8 cellular contexts compared by ENCODE assay signal in the genomic region with DNA sequence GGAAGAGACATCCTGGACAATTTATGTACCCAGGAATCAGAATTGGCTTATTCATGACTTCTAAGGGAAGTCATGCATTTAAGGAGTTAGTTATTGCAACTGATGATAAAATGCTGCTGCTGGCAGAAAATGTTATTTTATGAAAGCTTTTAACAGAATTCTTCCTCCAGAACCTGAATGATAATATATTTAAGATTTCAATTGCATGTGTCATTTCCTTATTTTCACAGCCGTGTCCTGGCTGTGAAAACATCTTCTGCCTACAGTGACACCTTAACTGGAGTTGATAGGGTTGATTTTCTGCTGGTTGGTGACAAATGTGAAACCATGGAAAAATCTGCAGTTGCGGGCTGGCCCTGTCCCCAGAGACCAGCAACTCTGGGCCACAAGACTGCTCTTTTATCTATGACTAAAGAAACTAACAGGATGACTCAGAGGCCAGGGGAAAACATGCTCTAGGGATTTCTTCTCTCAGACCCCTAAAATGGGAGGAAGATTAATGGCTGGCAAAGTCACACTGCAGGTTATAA. TPM values are rescaled to one million over a fixed set of nuclear protein-coding genes. Genes with fewer than 3 reads are reported as not detected.
A peak's percentile ranks its signal among the peaks of the same experiment; 100 is the strongest.
DNase-seq lines count a peak whose midpoint lies in the region; ATAC-seq and TF ChIP-seq lines count a peak whose summit lies in the region.

No MANE protein-coding gene starts in this region.

- 32% methylated on average over 2 of the region's 2 CpGs for WGBS in prostate gland

- H3K27me3 ChIP-seq in prostate gland (replicated peaks; ENCODE audit: insufficient read depth) = no peaks in the 10 kb centered on the region

- no peaks in the 10 kb centered on the region for H3K36me3 Mint-ChIP-seq in activated CD8-positive, alpha-beta T cell treated with anti-CD3 and anti-CD28 coated beads for 36 hours (ENCODE audit: low read depth)
- peaks cover 9% of the 10 kb centered on the region for H3K36me3 Mint-ChIP-seq in nephron progenitor cell (ENCODE audit: low read depth)

- no peak overlapping the region for H3K27ac ChIP-seq in prostate gland

- DNase-seq in ACHN (peak; percentile 65), nephron progenitor cell (peak; percentile 25), prostate gland (ENCODE audit: low spot score) (no peak), NCI-H187 treated with DMSO at 0.1 percent for 48 hours (lab: John Stamatoyannopoulos, UW) (no peak)
- peak; percentile 69 for DNase-seq in activated CD8-positive, alpha-beta T cell treated with anti-CD3 and anti-CD28 coated beads for 36 hours

- H3K4me1 Mint-ChIP-seq in activated CD8-positive, alpha-beta T cell treated with anti-CD3 and anti-CD28 coated beads for 36 hours (ENCODE audit: low read depth) = peaks cover 17% of the 10 kb centered on the region
- peaks cover 27% of the 10 kb centered on the region for H3K4me1 Mint-ChIP-seq in nephron progenitor cell

- no peaks in the 10 kb centered on the region for H3K9me3 ChIP-seq in prostate gland

- no peak for TF ChIP-seq CTCF in activated CD8-positive, alpha-beta T cell treated with anti-CD3 and anti-CD28 coated beads for 36 hours (IDR thresholded peaks at IDR 0.05)
- TF ChIP-seq CTCF in nephron progenitor cell (IDR thresholded peaks at IDR 0.05) = no peak
- TF ChIP-seq CTCF in prostate gland (IDR thresholded peaks at IDR 0.05) = no peak

- intact Hi-C loops in activated CD8-positive, alpha-beta T cell treated with anti-CD3 and anti-CD28 coated beads for 36 hours (cut with micrococcal nuclease) = loop anchor here (10.0 kb wide), 1 partner anchor 381 kb away; no protein-coding TSS in a partner anchor
- intact Hi-C loops in prostate gland (cut with DNase I) = no loop called here

- peaks cover 30% of the 10 kb centered on the region for H3K27me3 Mint-ChIP-seq in activated CD8-positive, alpha-beta T cell treated with anti-CD3 and anti-CD28 coated beads for 36 hours
- peaks cover 5% of the 10 kb centered on the region for H3K27me3 Mint-ChIP-seq in nephron progenitor cell (ENCODE audit: low read depth, poor library complexity)

- no peak overlapping the region for H3K4me3 Mint-ChIP-seq in activated CD8-positive, alpha-beta T cell treated with anti-CD3 and anti-CD28 coated beads for 36 hours
- H3K4me3 Mint-ChIP-seq in nephron progenitor cell = peak overlapping the region; percentile 45

- H3K4me3 ChIP-seq in prostate gland = no peak overlapping the region

- H3K4me1 ChIP-seq in prostate gland (replicated peaks) = no peaks in the 10 kb centered on the region

- in situ Hi-C loops in ACHN (cut with HindIII; ENCODE audit: low pct_ligation_motif_present, low pct_unique_long_range_greater_than_20kb, low sequenced_read_pairs) = no loop called here

- no peaks in the 10 kb centered on the region for H3K36me3 ChIP-seq in prostate gland

- POLR2A ChIA-PET in activated CD8-positive, alpha-beta T cell treated with anti-CD3 and anti-CD28 coated beads for 36 hours (lab: Charles Lee) = no interaction called here

- no peaks in the 10 kb centered on the region for H3K9me3 Mint-ChIP-seq in activated CD8-positive, alpha-beta T cell treated with anti-CD3 and anti-CD28 coated beads for 36 hours
- peaks cover 17% of the 10 kb centered on the region for H3K9me3 Mint-ChIP-seq in nephron progenitor cell

- no peak for TF ChIP-seq POLR2A in prostate gland (IDR thresholded peaks at IDR 0.05)

- ATAC-seq in GM19043 (IDR thresholded peaks at IDR 0.05; ENCODE audit: low read depth, unreplicated experiment) (peak; percentile 78), HG03139 (IDR thresholded peaks at IDR 0.05; ENCODE audit: unreplicated experiment) (peak; percentile 85), GM21737 (IDR thresholded peaks at IDR 0.05; ENCODE audit: unreplicated experiment) (no peak)
- peak; percentile 91 for ATAC-seq in activated CD8-positive, alpha-beta T cell treated with anti-CD3 and anti-CD28 coated beads for 36 hours

- no peak overlapping the region for H3K27ac Mint-ChIP-seq in activated CD8-positive, alpha-beta T cell treated with anti-CD3 and anti-CD28 coated beads for 36 hours
- peak overlapping the region; percentile 88 for H3K27ac Mint-ChIP-seq in nephron progenitor cell

- CTCF ChIA-PET in activated CD8-positive, alpha-beta T cell treated with anti-CD3 and anti-CD28 coated beads for 36 hours (lab: Charles Lee) = no interaction called here

RNA-seq across cellular contexts. Expression of gene TRUB1, which starts 12.3 kb away (rescaled TPM):
- total RNA-seq in activated CD8-positive, alpha-beta T cell treated with anti-CD3 and anti-CD28 coated beads for 36 hours = 10 to 100 TPM; 14.9 to 16.8 TPM
- total RNA-seq in prostate gland = 10 to 100 TPM; 24.7 to 29.1 TPM

Comparison
In these comparisons a context has a peak if more than half of its experiments do, and no peak if none do; other contexts are left out.
1. DNase-seq: peak in ACHN (single experiment), activated CD8-positive, alpha-beta T cell treated with anti-CD3 and anti-CD28 coated beads for 36 hours (single experiment) and nephron progenitor cell (single experiment); none in prostate gland (single experiment) and NCI-H187 treated with DMSO at 0.1 percent for 48 hours (single experiment).